In the genomic region with DNA sequence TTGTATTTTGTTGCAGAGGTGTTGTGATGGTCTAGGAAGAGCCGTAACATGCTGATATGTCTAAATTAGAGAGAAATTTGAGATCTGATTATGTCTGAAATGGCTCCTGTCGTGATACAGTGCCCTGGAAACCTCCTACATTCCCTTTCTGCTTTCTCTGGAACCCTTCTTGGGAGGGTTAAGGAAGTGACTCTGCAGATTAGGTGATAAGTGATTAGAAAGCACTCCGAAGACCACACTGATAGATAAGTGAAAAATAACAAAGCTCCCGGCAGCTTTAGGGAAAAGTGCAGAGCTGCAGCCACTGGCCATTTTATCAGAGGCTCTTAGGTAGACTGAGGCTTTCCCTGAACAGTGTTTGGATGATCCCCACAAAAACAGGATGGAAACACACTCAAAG, we compare ENCODE assay signal across 16 cellular contexts.
DNase-seq lines count a peak whose midpoint lies in the region; ATAC-seq and TF ChIP-seq lines count a peak whose summit lies in the region.
"Had no signal": no experiment of that assay in that cellular context is flagged by ENCODE, and none has a peak within 500 bp of the region (broad histone marks: within the 10 kb centered on the region; RNA-seq: fewer than 3 reads in every experiment).

No MANE protein-coding gene starts in this region.

- H3K27ac Mint-ChIP-seq in brain, result peak overlapping the region in 4 of 5 experiments; percentile 25 to 52 (median 38)
- H3K27ac Mint-ChIP-seq in neural crest cell (ENCODE audit: unreplicated experiment), result peak overlapping the region; percentile 79
- H3K27ac Mint-ChIP-seq in osteocyte (ENCODE audit: unreplicated experiment), result no peak overlapping the region
- H3K27ac Mint-ChIP-seq: HFFc6 had no signal

- H2AFZ ChIP-seq in SK-N-SH (ENCODE audit: low read depth), result no peak overlapping the region

- no peaks in the 10 kb centered on the region for H3K27me3 Mint-ChIP-seq in brain
- H3K27me3 Mint-ChIP-seq in neural crest cell (ENCODE audit: low read depth), result no peaks in the 10 kb centered on the region
- no peaks in the 10 kb centered on the region for H3K27me3 Mint-ChIP-seq in osteocyte (ENCODE audit: unreplicated experiment)

- H4K20me1 ChIP-seq in SK-N-SH (ENCODE audit: insufficient read depth), result no peaks in the 10 kb centered on the region

- H3K9me2 ChIP-seq in SK-N-SH, result no peaks in the 10 kb centered on the region

- H3K9me3 ChIP-seq in SK-N-SH, result no peaks in the 10 kb centered on the region

- no peak overlapping the region for H3K4me3 Mint-ChIP-seq in brain
- H3K4me3 Mint-ChIP-seq in neural crest cell, result no peak overlapping the region
- no peak overlapping the region for H3K4me3 Mint-ChIP-seq in osteocyte (ENCODE audit: unreplicated experiment)
- H3K4me3 Mint-ChIP-seq: HFFc6 had no signal

- no peak overlapping the region for H3K9ac ChIP-seq in SK-N-SH

- peak; percentile 38 for DNase-seq in CMK (ENCODE audit: low read depth)
- DNase-seq in SK-N-SH, result no peak
- DNase-seq in neural crest cell (ENCODE audit: low read depth, low spot score), result no peak
- DNase-seq in posterior vena cava (ENCODE audit: low spot score), result no peak
- no peak for DNase-seq in osteocyte (ENCODE audit: extremely low spot score, unreplicated experiment)
- DNase-seq in nucleus accumbens (lab: John Stamatoyannopoulos, UW), result no peak
- DNase-seq: 8988T, H7, HFFc6, Karpas-422, NCI-H1436 treated with DMSO at 0.1 percent for 48 hours, NCI-H2029 treated with DMSO at 0.1 percent for 48 hours, NCI-H2171, NCI-H526 had no signal

- peaks cover 0 to 61% of the 10 kb centered on the region in 2 experiments; a peak in 2 of 4 replicates for H3K4me1 ChIP-seq in SK-N-SH (ENCODE audit: control insufficient read depth in 1 of 2, insufficient read depth in 2 of 2, low read depth in 1 of 2, low read length in 1 of 2)

- WGBS in SK-N-SH (ENCODE audit: low lambda C conversion rate), result 62% methylated on average over 4 of the region's 4 CpGs

- TF ChIP-seq RAD21 in SK-N-SH (IDR thresholded peaks at IDR 0.05; ENCODE audit: low read length), result no peak; the same call in 1 of the 2 replicates

- H3K4me1 Mint-ChIP-seq in brain (peaks cover 46% of the 10 kb centered on the region), neural crest cell (peaks cover 64% of the 10 kb centered on the region), osteocyte (ENCODE audit: unreplicated experiment) (no peaks in the 10 kb centered on the region)

- intact Hi-C loops in posterior vena cava (cut with DNase I), result no loop called here

- CTCF ChIA-PET in SK-N-SH (lab: Yijun Ruan, JAX), result interaction anchor here (0.6 to 1.6 kb wide), 4 partner anchors 41 to 476 kb away, joined by 3 to 5 read pairs (median 4); no protein-coding TSS in a partner anchor

- no peaks in the 10 kb centered on the region for H3K36me3 Mint-ChIP-seq in brain
- H3K36me3 Mint-ChIP-seq in neural crest cell (ENCODE audit: low read depth), result peaks cover 3% of the 10 kb centered on the region
- no peaks in the 10 kb centered on the region for H3K36me3 Mint-ChIP-seq in osteocyte (ENCODE audit: unreplicated experiment)

- no peaks in the 10 kb centered on the region for H3K79me2 ChIP-seq in SK-N-SH (ENCODE audit: insufficient read depth)

- no peaks in the 10 kb centered on the region for H3K27me3 ChIP-seq in SK-N-SH (ENCODE audit: insufficient read depth)

- H3K4me3 ChIP-seq in SK-N-SH (ENCODE audit: low read depth in 2 of 2, low read length in 1 of 2), result no peak overlapping the region

- TF ChIP-seq CTCF in SK-N-SH (IDR thresholded peaks at IDR 0.05) (no peak), brain (conservative IDR thresholded peaks at IDR 0.05) (no peak), neural crest cell (conservative IDR thresholded peaks at IDR 0.05) (no peak), osteocyte (IDR thresholded peaks at IDR 0.05) (no peak)

- no peak; a peak in 1 of 4 replicates for TF ChIP-seq EP300 in SK-N-SH (IDR thresholded peaks at IDR 0.05; ENCODE audit: borderline replicate concordance in 1 of 2, low read depth in 1 of 2, low read length in 1 of 2)

- no peak for ATAC-seq in GM19467 (IDR thresholded peaks at IDR 0.05; ENCODE audit: unreplicated experiment)

- no peaks in the 10 kb centered on the region for H3F3A ChIP-seq in SK-N-SH (replicated peaks; ENCODE audit: insufficient read depth)

- no peaks in the 10 kb centered on the region for H3K36me3 ChIP-seq in SK-N-SH (replicated peaks in 1 of 2; ENCODE audit: control insufficient read depth in 1 of 2, insufficient read depth in 2 of 2, low read length in 1 of 2)

- H3K9me3 Mint-ChIP-seq in brain (no peaks in the 10 kb centered on the region), neural crest cell (peaks cover 3% of the 10 kb centered on the region), osteocyte (ENCODE audit: unreplicated experiment) (no peaks in the 10 kb centered on the region)
- H3K9me3 Mint-ChIP-seq: HFFc6 had no signal

- peak overlapping the region in 1 of 2 experiments; percentile 97; a peak in 2 of 4 replicates for H3K27ac ChIP-seq in SK-N-SH (ENCODE audit: low read depth in 2 of 2, low read length in 1 of 2)

- H3K4me2 ChIP-seq in SK-N-SH, result no peak overlapping the region; the same call in 1 of the 2 replicates

- POLR2A ChIA-PET in SK-N-SH (lab: Yijun Ruan, JAX), result no interaction called here

TF ChIP-seq in SK-N-SH, 30 proteins besides CTCF, POLR2A, EP300 and RAD21:
- TF ChIP-seq GATA2 (CRISPR knock-in tag; IDR thresholded peaks at IDR 0.05) (peak; percentile 77), SIN3A (IDR thresholded peaks at IDR 0.05; ENCODE audit: borderline replicate concordance, low read depth, low read length) (no peak), GABPA (IDR thresholded peaks at IDR 0.05; ENCODE audit: low read depth) (no peak), TAF1 (IDR thresholded peaks at IDR 0.05; ENCODE audit: borderline replicate concordance, low read depth, low read length) (no peak), YY1 (IDR thresholded peaks at IDR 0.05; ENCODE audit: low read depth) (no peak), RCOR1 (IDR thresholded peaks at IDR 0.05; ENCODE audit: low read length) (no peak), POLR2AphosphoS5 (IDR thresholded peaks at IDR 0.05; ENCODE audit: low read depth, low read length) (no peak), NFIC (IDR thresholded peaks at IDR 0.05; ENCODE audit: borderline replicate concordance) (no peak), TEAD4 (IDR thresholded peaks at IDR 0.05; ENCODE audit: borderline replicate concordance, insufficient read depth) (no peak), SMC3 (IDR thresholded peaks at IDR 0.05; ENCODE audit: low read depth, low read length) (no peak), CHD2 (IDR thresholded peaks at IDR 0.05; ENCODE audit: low read length, partially characterized antibody) (no peak), FOXJ3 (CRISPR knock-in tag; IDR thresholded peaks at IDR 0.05) (0 out of 2 replicates have a peak, but pooled peaks have one; percentile 28)
- TF ChIP-seq, protein P1, sequence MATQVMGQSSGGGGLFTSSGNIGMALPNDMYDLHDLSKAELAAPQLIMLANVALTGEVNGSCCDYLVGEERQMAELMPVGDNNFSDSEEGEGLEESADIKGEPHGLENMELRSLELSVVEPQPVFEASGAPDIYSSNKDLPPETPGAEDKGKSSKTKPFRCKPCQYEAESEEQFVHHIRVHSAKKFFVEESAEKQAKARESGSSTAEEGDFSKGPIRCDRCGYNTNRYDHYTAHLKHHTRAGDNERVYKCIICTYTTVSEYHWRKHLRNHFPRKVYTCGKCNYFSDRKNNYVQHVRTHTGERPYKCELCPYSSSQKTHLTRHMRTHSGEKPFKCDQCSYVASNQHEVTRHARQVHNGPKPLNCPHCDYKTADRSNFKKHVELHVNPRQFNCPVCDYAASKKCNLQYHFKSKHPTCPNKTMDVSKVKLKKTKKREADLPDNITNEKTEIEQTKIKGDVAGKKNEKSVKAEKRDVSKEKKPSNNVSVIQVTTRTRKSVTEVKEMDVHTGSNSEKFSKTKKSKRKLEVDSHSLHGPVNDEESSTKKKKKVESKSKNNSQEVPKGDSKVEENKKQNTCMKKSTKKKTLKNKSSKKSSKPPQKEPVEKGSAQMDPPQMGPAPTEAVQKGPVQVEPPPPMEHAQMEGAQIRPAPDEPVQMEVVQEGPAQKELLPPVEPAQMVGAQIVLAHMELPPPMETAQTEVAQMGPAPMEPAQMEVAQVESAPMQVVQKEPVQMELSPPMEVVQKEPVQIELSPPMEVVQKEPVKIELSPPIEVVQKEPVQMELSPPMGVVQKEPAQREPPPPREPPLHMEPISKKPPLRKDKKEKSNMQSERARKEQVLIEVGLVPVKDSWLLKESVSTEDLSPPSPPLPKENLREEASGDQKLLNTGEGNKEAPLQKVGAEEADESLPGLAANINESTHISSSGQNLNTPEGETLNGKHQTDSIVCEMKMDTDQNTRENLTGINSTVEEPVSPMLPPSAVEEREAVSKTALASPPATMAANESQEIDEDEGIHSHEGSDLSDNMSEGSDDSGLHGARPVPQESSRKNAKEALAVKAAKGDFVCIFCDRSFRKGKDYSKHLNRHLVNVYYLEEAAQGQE (IDR thresholded peaks at IDR 0.05; ENCODE audit: low read depth, low read length), result no peak
- TF ChIP-seq, protein P2, sequence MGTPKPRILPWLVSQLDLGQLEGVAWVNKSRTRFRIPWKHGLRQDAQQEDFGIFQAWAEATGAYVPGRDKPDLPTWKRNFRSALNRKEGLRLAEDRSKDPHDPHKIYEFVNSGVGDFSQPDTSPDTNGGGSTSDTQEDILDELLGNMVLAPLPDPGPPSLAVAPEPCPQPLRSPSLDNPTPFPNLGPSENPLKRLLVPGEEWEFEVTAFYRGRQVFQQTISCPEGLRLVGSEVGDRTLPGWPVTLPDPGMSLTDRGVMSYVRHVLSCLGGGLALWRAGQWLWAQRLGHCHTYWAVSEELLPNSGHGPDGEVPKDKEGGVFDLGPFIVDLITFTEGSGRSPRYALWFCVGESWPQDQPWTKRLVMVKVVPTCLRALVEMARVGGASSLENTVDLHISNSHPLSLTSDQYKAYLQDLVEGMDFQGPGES (IDR thresholded peaks at IDR 0.05; ENCODE audit: low read depth, low read length), result no peak
- TF ChIP-seq, protein P3, sequence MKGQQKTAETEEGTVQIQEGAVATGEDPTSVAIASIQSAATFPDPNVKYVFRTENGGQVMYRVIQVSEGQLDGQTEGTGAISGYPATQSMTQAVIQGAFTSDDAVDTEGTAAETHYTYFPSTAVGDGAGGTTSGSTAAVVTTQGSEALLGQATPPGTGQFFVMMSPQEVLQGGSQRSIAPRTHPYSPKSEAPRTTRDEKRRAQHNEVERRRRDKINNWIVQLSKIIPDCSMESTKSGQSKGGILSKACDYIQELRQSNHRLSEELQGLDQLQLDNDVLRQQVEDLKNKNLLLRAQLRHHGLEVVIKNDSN (IDR thresholded peaks at IDR 0.05; ENCODE audit: borderline replicate concordance, low read depth), result no peak
